1 cellular context compared by ENCODE assay signal in the genomic region with DNA sequence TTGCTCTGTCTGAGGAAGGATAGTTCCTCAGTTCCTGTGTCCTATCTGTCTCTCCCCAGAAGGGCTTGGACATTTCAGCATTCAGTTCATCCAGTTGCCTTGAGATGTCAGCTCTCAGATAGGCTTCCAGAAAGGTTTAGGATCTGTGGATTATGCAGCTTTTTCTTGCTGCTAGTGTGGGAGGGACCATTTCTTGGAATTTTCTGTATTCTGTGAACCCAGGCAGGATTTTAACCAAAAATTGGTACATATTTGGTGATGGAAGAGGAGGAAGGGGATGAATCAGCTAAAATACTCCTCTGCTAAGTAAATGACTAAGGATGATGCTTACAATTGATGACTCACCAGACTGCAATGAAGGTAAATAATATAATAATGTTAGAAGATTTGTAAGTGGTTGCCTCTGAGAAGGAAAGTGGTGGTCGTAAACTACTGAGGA.
TF ChIP-seq lines count a peak whose summit lies in the region.

No MANE protein-coding gene starts in this region.

TF ChIP-seq in IMR-90, 13 proteins besides CTCF, POLR2A, EP300 and RAD21:
- peak; percentile 100 for TF ChIP-seq FOS (IDR thresholded peaks at IDR 0.05; ENCODE audit: low read depth, low read length)
- TF ChIP-seq CEBPB (IDR thresholded peaks at IDR 0.05; ENCODE audit: low read depth, low read length), result 0 out of 2 replicates have a peak, but pooled peaks have one; percentile 36
- TF ChIP-seq MXI1 (IDR thresholded peaks at IDR 0.05; ENCODE audit: borderline replicate concordance, low read depth, low read length), result no peak
- TF ChIP-seq NFE2L2 (IDR thresholded peaks at IDR 0.05; ENCODE audit: low read depth, low read length), result peak; percentile 93
- TF ChIP-seq MAFK (IDR thresholded peaks at IDR 0.05; ENCODE audit: low read depth, low read length), result peak; percentile 82
- TF ChIP-seq SMC3 (IDR thresholded peaks at IDR 0.05; ENCODE audit: low read depth, low read length), result no peak
- TF ChIP-seq RFX5 (IDR thresholded peaks at IDR 0.05; ENCODE audit: low read depth, low read length), result no peak
